8 cellular contexts compared by ENCODE assay signal in the genomic region with DNA sequence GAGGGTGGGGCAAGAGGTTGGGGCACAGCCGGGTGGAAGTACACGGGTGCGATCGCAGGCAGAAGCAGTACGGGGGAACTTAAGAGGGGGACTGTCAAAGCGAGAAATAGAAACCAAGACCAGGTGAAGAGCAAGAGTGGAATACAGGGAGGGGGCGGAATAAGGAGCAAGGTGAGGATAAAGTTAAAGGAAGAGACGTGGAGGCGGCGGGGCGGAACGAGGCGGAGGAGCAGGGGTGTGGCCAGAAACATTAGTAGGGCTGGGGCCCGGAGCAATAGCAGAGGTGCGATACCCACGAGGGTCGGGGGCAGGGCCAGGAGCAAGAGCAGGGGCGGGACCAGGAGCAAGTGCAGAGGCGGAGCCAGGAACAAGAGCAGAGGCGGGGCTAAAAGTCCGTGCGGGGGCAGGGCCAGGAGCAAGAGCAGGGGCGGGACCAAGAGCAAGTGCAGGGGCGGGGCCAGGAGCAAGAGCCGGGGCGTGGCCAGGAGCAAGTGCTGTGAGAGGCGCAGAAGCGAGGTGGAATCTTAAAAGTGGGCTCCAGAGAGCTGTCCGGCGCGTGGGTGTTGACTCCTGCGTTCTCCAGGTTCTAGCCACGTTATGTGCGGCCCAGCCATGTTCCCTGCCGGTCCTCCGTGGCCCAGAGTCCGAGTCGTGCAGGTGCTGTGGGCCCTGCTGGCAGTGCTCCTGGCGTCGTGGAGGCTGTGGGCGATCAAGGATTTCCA. TPM values are rescaled to one million over a fixed set of nuclear protein-coding genes. Genes with fewer than 3 reads are reported as not detected.
DNase-seq lines count a peak whose midpoint lies in the region; ATAC-seq and TF ChIP-seq lines count a peak whose summit lies in the region.

No MANE protein-coding gene starts in this region.

- POLR2A ChIA-PET in SK-N-SH (lab: Yijun Ruan, JAX) = interaction anchor here (0.8 to 2.1 kb wide), 2 partner anchors 10 to 37 kb away, joined by 3 to 10 read pairs; partner anchors contain the start of gene PSMD8

- no peaks in the 10 kb centered on the region for H3K27me3 Mint-ChIP-seq in activated naive CD4-positive, alpha-beta T cell treated with anti-CD3 and anti-CD28 coated beads, Interleukin-2, amount 50 U/mL, for 24 hours

- DNase-seq in GM04504 (ENCODE audit: low read depth) (peak; percentile 61), NCI-H1092 treated with DMSO at 0.1 percent for 48 hours (lab: John Stamatoyannopoulos, UW) (peak; percentile 78), SK-N-SH (peak; percentile 90), glomerular visceral epithelial cell (ENCODE audit: extremely low spot score) (peak; percentile 97), osteoblast (ENCODE audit: insufficient read length, low spot score, missing footprints) (peak; percentile 93), testis (peak; percentile 97)

- H3K4me1 Mint-ChIP-seq in activated naive CD4-positive, alpha-beta T cell treated with anti-CD3 and anti-CD28 coated beads, Interleukin-2, amount 50 U/mL, for 24 hours = peaks cover 13% of the 10 kb centered on the region

- TF ChIP-seq POLR2A in testis (IDR thresholded peaks at IDR 0.05) = no peak

- H3K79me2 ChIP-seq in SK-N-SH (ENCODE audit: insufficient read depth) (no peaks in the 10 kb centered on the region), osteoblast (ENCODE audit: insufficient read depth, low read length) (no peaks in the 10 kb centered on the region)

- H3K4me3 Mint-ChIP-seq in activated naive CD4-positive, alpha-beta T cell treated with anti-CD3 and anti-CD28 coated beads, Interleukin-2, amount 50 U/mL, for 24 hours = peak overlapping the region; percentile 94

- H4K20me1 ChIP-seq in SK-N-SH (ENCODE audit: insufficient read depth) (no peaks in the 10 kb centered on the region), osteoblast (ENCODE audit: insufficient read depth, low read length) (no peaks in the 10 kb centered on the region)

- peak overlapping the region; percentile 98 for H2AFZ ChIP-seq in SK-N-SH (ENCODE audit: low read depth)
- peak overlapping the region; percentile 98 for H2AFZ ChIP-seq in osteoblast (ENCODE audit: low read length)

- H3K9me3 ChIP-seq in SK-N-SH (no peaks in the 10 kb centered on the region), osteoblast (ENCODE audit: low read depth, low read length) (no peaks in the 10 kb centered on the region), testis (no peaks in the 10 kb centered on the region)

- 1% methylated on average over 29 of the region's 41 CpGs for WGBS in SK-N-SH (ENCODE audit: low lambda C conversion rate)
- 1 to 3% methylated on average over 28 to 41 of the region's 41 CpGs for WGBS in testis, 2 donors

- TF ChIP-seq CTCF in SK-N-SH (IDR thresholded peaks at IDR 0.05) (no peak), osteoblast (IDR thresholded peaks at IDR 0.05; ENCODE audit: extremely low read depth, low read depth, low read length) (no peak), testis (IDR thresholded peaks at IDR 0.05) (no peak)

- TF ChIP-seq RAD21 in SK-N-SH (IDR thresholded peaks at IDR 0.05; ENCODE audit: low read length) = no peak

- no peaks in the 10 kb centered on the region for H3K27me3 ChIP-seq in SK-N-SH (ENCODE audit: insufficient read depth)
- H3K27me3 ChIP-seq in osteoblast (ENCODE audit: insufficient read depth, low read length) = no peaks in the 10 kb centered on the region
- H3K27me3 ChIP-seq in testis = no peaks in the 10 kb centered on the region

- H3K4me2 ChIP-seq in SK-N-SH (peak overlapping the region; percentile 88), osteoblast (ENCODE audit: insufficient read depth, low read length) (peak overlapping the region; percentile 99)

- H3K9me2 ChIP-seq in SK-N-SH = no peaks in the 10 kb centered on the region

- no peaks in the 10 kb centered on the region for H3K9me3 Mint-ChIP-seq in activated naive CD4-positive, alpha-beta T cell treated with anti-CD3 and anti-CD28 coated beads, Interleukin-2, amount 50 U/mL, for 24 hours

- intact Hi-C loops in testis (cut with DNase I; ENCODE audit: low total_unique reads) = no loop called here

- H3K4me1 ChIP-seq in SK-N-SH (ENCODE audit: control insufficient read depth in 1 of 2, insufficient read depth in 2 of 2, low read depth in 1 of 2, low read length in 1 of 2) (peaks cover 0 to 8% of the 10 kb centered on the region in 2 experiments; a peak in 1 of 4 replicates), osteoblast (ENCODE audit: insufficient read depth, low read length) (peaks cover 3% of the 10 kb centered on the region), testis (peaks cover 4% of the 10 kb centered on the region)

- peak overlapping the region; percentile 57; the same call in 1 of the 2 replicates for H3K9ac ChIP-seq in SK-N-SH

- TF ChIP-seq EP300 in SK-N-SH (IDR thresholded peaks at IDR 0.05; ENCODE audit: borderline replicate concordance in 1 of 2, low read depth in 1 of 2, low read length in 1 of 2) = no peak

- ATAC-seq in HG02588 (IDR thresholded peaks at IDR 0.05; ENCODE audit: unreplicated experiment) = peak; percentile 45

- H3K36me3 Mint-ChIP-seq in activated naive CD4-positive, alpha-beta T cell treated with anti-CD3 and anti-CD28 coated beads, Interleukin-2, amount 50 U/mL, for 24 hours = no peaks in the 10 kb centered on the region

- H3K27ac ChIP-seq in SK-N-SH (ENCODE audit: low read depth in 2 of 2, low read length in 1 of 2) (peak overlapping the region; percentile 82 to 86), osteoblast (ENCODE audit: low read depth, low read length) (no peak overlapping the region), testis (peak overlapping the region; percentile 81 to 96)

- H3F3A ChIP-seq in SK-N-SH (replicated peaks; ENCODE audit: insufficient read depth) = peaks cover 2% of the 10 kb centered on the region

- H3K4me3 ChIP-seq in SK-N-SH (ENCODE audit: low read depth in 2 of 2, low read length in 1 of 2) (peak overlapping the region; percentile 68 to 96), osteoblast (ENCODE audit: insufficient read depth, low read length) (peak overlapping the region; percentile 91), testis (peak overlapping the region; percentile 63 to 66)

- CTCF ChIA-PET in SK-N-SH (lab: Yijun Ruan, JAX) = interaction anchor here (0.9 to 4.9 kb wide), 10 partner anchors 37 to 225 kb away, joined by 3 to 76 read pairs (median 6); partner anchors contain the start of genes FAM98C, GGN, PSMD8 and SPRED3

- no peaks in the 10 kb centered on the region for H3K36me3 ChIP-seq in SK-N-SH (replicated peaks in 1 of 2; ENCODE audit: control insufficient read depth in 1 of 2, insufficient read depth in 2 of 2, low read length in 1 of 2)
- H3K36me3 ChIP-seq in osteoblast (ENCODE audit: insufficient read depth, low read length) = no peaks in the 10 kb centered on the region
- H3K36me3 ChIP-seq in testis (ENCODE audit: low read depth, missing control alignments) = no peaks in the 10 kb centered on the region

- H3K27ac Mint-ChIP-seq in activated naive CD4-positive, alpha-beta T cell treated with anti-CD3 and anti-CD28 coated beads, Interleukin-2, amount 50 U/mL, for 24 hours = peak overlapping the region; percentile 95

TF ChIP-seq in SK-N-SH, 30 proteins besides CTCF, POLR2A, EP300 and RAD21:
- TF ChIP-seq MAX (IDR thresholded peaks at IDR 0.05; ENCODE audit: low read depth) (peak; percentile 84), IRF3 (IDR thresholded peaks at IDR 0.05; ENCODE audit: low read depth, low read length) (no peak), NRF1 (IDR thresholded peaks at IDR 0.05; ENCODE audit: low read depth, low read length) (peak; percentile 47), MXI1 (IDR thresholded peaks at IDR 0.05; ENCODE audit: low read depth, low read length) (peak; percentile 67)
TF ChIP-seq in SK-N-SH: peak in this region for 3.

RNA-seq across cellular contexts. Expression of gene CATSPERG, which starts 1.2 kb away (rescaled TPM):
- polyA plus RNA-seq in SK-N-SH (2012; rRNA removed) (2.0 and 2.1 TPM in 2 replicates), testis (ENCODE audit: insufficient read depth, low read depth, low replicate concordance) (141 TPM)
- 0.57 and 0.60 TPM in 2 replicates for polyA plus RNA-seq in SK-N-SH (2012; cell fraction: cytosol; rRNA removed)
- polyA plus RNA-seq in SK-N-SH (2012; cell fraction: nucleus; rRNA removed) = 10.1 and 11.7 TPM in 2 replicates
- total RNA-seq in osteoblast (1.2 and 2.2 TPM in 2 replicates), testis (10 to 100 TPM; 56.3 to 84.0 TPM)

RNA-seq across cellular contexts. Expression of gene KCNK6, which starts 17.2 kb away (rescaled TPM):
- polyA plus RNA-seq in SK-N-SH (2012; rRNA removed) (0.26 and 0.29 TPM in 2 replicates), testis (ENCODE audit: insufficient read depth, low read depth, low replicate concordance) (3.4 TPM)
- polyA plus RNA-seq in SK-N-SH (2012; cell fraction: cytosol; rRNA removed) = 0.21 and 0.27 TPM in 2 replicates
- 0.27 and 0.30 TPM in 2 replicates for polyA plus RNA-seq in SK-N-SH (2012; cell fraction: nucleus; rRNA removed)
- total RNA-seq in osteoblast (5.4 and 6.5 TPM in 2 replicates), testis (1 to 10 TPM; 2.3 to 3.5 TPM)

RNA-seq across cellular contexts. Expression of gene YIF1B, which starts 21.1 kb away (rescaled TPM):
- 121 and 128 TPM in 2 replicates for polyA plus RNA-seq in SK-N-SH (2012; rRNA removed)
- 44.6 and 79.2 TPM in 2 replicates for polyA plus RNA-seq in SK-N-SH (2012; cell fraction: cytosol; rRNA removed)
- polyA plus RNA-seq in SK-N-SH (2012; cell fraction: nucleus; rRNA removed) = 134 and 151 TPM in 2 replicates
- total RNA-seq in osteoblast = 55.0 and 58.9 TPM in 2 replicates
- total RNA-seq in testis = 10 to 100 TPM; 63.5 to 63.7 TPM
- 52.1 TPM for polyA plus RNA-seq in testis (ENCODE audit: insufficient read depth, low read depth, low replicate concordance)

RNA-seq across cellular contexts. Expression of gene C19orf33, which starts 32.7 kb away (rescaled TPM):
- polyA plus RNA-seq in SK-N-SH (2012; rRNA removed) (not detected in 2 replicates), testis (ENCODE audit: insufficient read depth, low read depth, low replicate concordance) (7.9 TPM)
- 0.13 TPM in 1 of 2 replicates, not detected in the other for polyA plus RNA-seq in SK-N-SH (2012; cell fraction: cytosol; rRNA removed)
- polyA plus RNA-seq in SK-N-SH (2012; cell fraction: nucleus; rRNA removed) = not detected in 2 replicates
- total RNA-seq in osteoblast (not detected in 2 replicates), testis (1 to 10 TPM; 1.1 to 1.7 TPM)

RNA-seq across cellular contexts. Expression of gene PSMD8, which starts 37.6 kb away (rescaled TPM):
- polyA plus RNA-seq in SK-N-SH (2012; rRNA removed) = 400 and 453 TPM in 2 replicates
- polyA plus RNA-seq in SK-N-SH (2012; cell fraction: cytosol; rRNA removed) = 207 and 336 TPM in 2 replicates
- 110 and 206 TPM in 2 replicates for polyA plus RNA-seq in SK-N-SH (2012; cell fraction: nucleus; rRNA removed)
- 285 and 299 TPM in 2 replicates for total RNA-seq in osteoblast
- 100 to 1,000 TPM; 244 to 265 TPM for total RNA-seq in testis
- polyA plus RNA-seq in testis (ENCODE audit: insufficient read depth, low read depth, low replicate concordance) = 373 TPM

Comparison
In these comparisons a context has a peak if more than half of its experiments do, and no peak if none do; other contexts are left out.
1. RNA of gene CATSPERG, which starts 1.2 kb away (total RNA-seq): 56.3 to 84.0 TPM in testis; 1.2 to 2.2 TPM in osteoblast; every median in the first group is over 10 times any median in the second.
2. Peak in every context shown above with its lines, with median percentiles within 50 percentile points of each other: DNase-seq and H3K4me3 ChIP-seq.